ENCODE assay signal across 10 cellular contexts in the genomic region with DNA sequence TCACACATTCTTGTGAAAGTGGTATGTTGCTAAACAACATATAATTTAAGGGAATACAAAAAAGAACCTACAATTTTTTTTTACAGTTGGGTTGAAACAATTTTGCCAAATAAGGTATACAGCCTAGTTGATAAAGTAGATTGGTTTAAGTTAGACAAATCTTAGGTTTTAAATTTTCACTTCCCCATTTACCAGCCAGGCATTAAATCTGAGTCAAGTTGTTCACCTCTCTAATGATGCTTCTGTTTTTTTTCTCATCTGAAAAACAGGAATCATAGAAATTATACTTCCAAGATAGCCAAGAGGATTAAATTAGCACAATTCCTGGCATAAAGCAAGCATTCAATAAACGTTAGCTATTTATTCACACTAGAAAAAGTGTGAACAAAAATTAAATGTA. TPM values are rescaled to one million over a fixed set of nuclear protein-coding genes. Genes with fewer than 3 reads are reported as not detected.
DNase-seq lines count a peak whose midpoint lies in the region; ATAC-seq and TF ChIP-seq lines count a peak whose summit lies in the region.
"Had no signal": no experiment of that assay in that cellular context is flagged by ENCODE, and none has a peak within 500 bp of the region (broad histone marks: within the 10 kb centered on the region; RNA-seq: fewer than 3 reads in every experiment).

No MANE protein-coding gene starts in this region.

- DNase-seq in EH (ENCODE audit: low read depth) (peak; percentile 2), WTC11 (ENCODE audit: low spot score) (no peak), HUDEP-2 (lab: John Stamatoyannopoulos, UW; ENCODE audit: unreplicated experiment in 76 of 76) (no peak), NCI-H526 (lab: John Stamatoyannopoulos, UW) (no peak)
- no peak for DNase-seq in activated naive CD4-positive, alpha-beta T cell treated with anti-CD3 and anti-CD28 coated beads, Interleukin-2, amount 50 U/mL, for 72 hours (ENCODE audit: low spot score in 2 of 2)
- DNase-seq: natural killer cell, NCI-H1436 had no signal

- no peak for TF ChIP-seq CTCF in WTC11 (IDR thresholded peaks at IDR 0.05)

- POLR2A ChIA-PET in WTC11 (lab: Charles Lee), result no interaction called here

- peaks cover 7% of the 10 kb centered on the region for H3K36me3 Mint-ChIP-seq in IgD-negative memory B cell
- H3K36me3 Mint-ChIP-seq in WTC11, result peaks cover 15% of the 10 kb centered on the region
- peaks cover 0 to 6% of the 10 kb centered on the region in 2 donors for H3K36me3 Mint-ChIP-seq in activated naive CD4-positive, alpha-beta T cell treated with anti-CD3 and anti-CD28 coated beads, Interleukin-2, amount 50 U/mL, for 72 hours
- H3K36me3 Mint-ChIP-seq: natural killer cell had no signal

- H3K27me3 Mint-ChIP-seq in IgD-negative memory B cell (no peaks in the 10 kb centered on the region), WTC11 (ENCODE audit: low read depth) (no peaks in the 10 kb centered on the region)

- H3K4me3 Mint-ChIP-seq in IgD-negative memory B cell (peak overlapping the region in 2 of 4 donors; percentile 45 to 63), WTC11 (no peak overlapping the region)
- H3K4me3 Mint-ChIP-seq: natural killer cell had no signal

- H3K9me3 Mint-ChIP-seq in IgD-negative memory B cell (no peaks in the 10 kb centered on the region), WTC11 (no peaks in the 10 kb centered on the region)
- no peaks in the 10 kb centered on the region for H3K9me3 Mint-ChIP-seq in activated naive CD4-positive, alpha-beta T cell treated with anti-CD3 and anti-CD28 coated beads, Interleukin-2, amount 50 U/mL, for 72 hours
- H3K9me3 Mint-ChIP-seq: natural killer cell had no signal

- peak; percentile 50 for ATAC-seq in GM19438 (IDR thresholded peaks at IDR 0.05; ENCODE audit: low read depth, unreplicated experiment)
- peak; percentile 96 for ATAC-seq in HG02884 (IDR thresholded peaks at IDR 0.05; ENCODE audit: unreplicated experiment)
- ATAC-seq in WTC11, result no peak
- no peak for ATAC-seq in activated naive CD4-positive, alpha-beta T cell treated with anti-CD3 and anti-CD28 coated beads, Interleukin-2, amount 50 U/mL, for 72 hours
- ATAC-seq: natural killer cell had no signal

- CTCF ChIA-PET in WTC11 (lab: Charles Lee), result interaction anchor here (1.4 kb wide), 1 partner anchor 162 kb away, joined by 3 read pairs; no protein-coding TSS in a partner anchor

- H3K27ac Mint-ChIP-seq in IgD-negative memory B cell (peak overlapping the region in 2 of 3 donors; percentile 4 to 17), WTC11 (no peak overlapping the region)
- no peak overlapping the region for H3K27ac Mint-ChIP-seq in activated naive CD4-positive, alpha-beta T cell treated with anti-CD3 and anti-CD28 coated beads, Interleukin-2, amount 50 U/mL, for 72 hours

- peaks cover 23 to 30% (median 27%) of the 10 kb centered on the region in 3 donors for H3K4me1 Mint-ChIP-seq in IgD-negative memory B cell
- H3K4me1 Mint-ChIP-seq in WTC11, result peaks cover 6% of the 10 kb centered on the region; the same call in 1 of the 2 replicates

TF ChIP-seq in WTC11, 78 proteins besides CTCF, POLR2A, EP300 and RAD21 (continues in another document):
- TF ChIP-seq, protein P1, sequence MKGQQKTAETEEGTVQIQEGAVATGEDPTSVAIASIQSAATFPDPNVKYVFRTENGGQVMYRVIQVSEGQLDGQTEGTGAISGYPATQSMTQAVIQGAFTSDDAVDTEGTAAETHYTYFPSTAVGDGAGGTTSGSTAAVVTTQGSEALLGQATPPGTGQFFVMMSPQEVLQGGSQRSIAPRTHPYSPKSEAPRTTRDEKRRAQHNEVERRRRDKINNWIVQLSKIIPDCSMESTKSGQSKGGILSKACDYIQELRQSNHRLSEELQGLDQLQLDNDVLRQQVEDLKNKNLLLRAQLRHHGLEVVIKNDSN (CRISPR knock-in tag; IDR thresholded peaks at IDR 0.05), result no peak
- TF ChIP-seq, protein P2, sequence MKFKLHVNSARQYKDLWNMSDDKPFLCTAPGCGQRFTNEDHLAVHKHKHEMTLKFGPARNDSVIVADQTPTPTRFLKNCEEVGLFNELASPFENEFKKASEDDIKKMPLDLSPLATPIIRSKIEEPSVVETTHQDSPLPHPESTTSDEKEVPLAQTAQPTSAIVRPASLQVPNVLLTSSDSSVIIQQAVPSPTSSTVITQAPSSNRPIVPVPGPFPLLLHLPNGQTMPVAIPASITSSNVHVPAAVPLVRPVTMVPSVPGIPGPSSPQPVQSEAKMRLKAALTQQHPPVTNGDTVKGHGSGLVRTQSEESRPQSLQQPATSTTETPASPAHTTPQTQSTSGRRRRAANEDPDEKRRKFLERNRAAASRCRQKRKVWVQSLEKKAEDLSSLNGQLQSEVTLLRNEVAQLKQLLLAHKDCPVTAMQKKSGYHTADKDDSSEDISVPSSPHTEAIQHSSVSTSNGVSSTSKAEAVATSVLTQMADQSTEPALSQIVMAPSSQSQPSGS (CRISPR knock-in tag; IDR thresholded peaks at IDR 0.05; ENCODE audit: borderline replicate concordance, low read depth), result no peak
- TF ChIP-seq FOXJ3 (CRISPR knock-in tag; IDR thresholded peaks at IDR 0.05; ENCODE audit: borderline replicate concordance), result no peak
- no peak for TF ChIP-seq SMAD4 (CRISPR knock-in tag; IDR thresholded peaks at IDR 0.05)
- TF ChIP-seq KAT7 (CRISPR knock-in tag; IDR thresholded peaks at IDR 0.05; ENCODE audit: borderline replicate concordance), result no peak
- no peak for TF ChIP-seq ZNF317 (CRISPR knock-in tag; IDR thresholded peaks at IDR 0.05; ENCODE audit: borderline replicate concordance, low read depth)
- no peak for TF ChIP-seq CREM (CRISPR knock-in tag; IDR thresholded peaks at IDR 0.05)
- TF ChIP-seq ETV6 (CRISPR knock-in tag; IDR thresholded peaks at IDR 0.05), result no peak
- no peak for TF ChIP-seq RORB (CRISPR knock-in tag; IDR thresholded peaks at IDR 0.05)
- TF ChIP-seq, protein P3, sequence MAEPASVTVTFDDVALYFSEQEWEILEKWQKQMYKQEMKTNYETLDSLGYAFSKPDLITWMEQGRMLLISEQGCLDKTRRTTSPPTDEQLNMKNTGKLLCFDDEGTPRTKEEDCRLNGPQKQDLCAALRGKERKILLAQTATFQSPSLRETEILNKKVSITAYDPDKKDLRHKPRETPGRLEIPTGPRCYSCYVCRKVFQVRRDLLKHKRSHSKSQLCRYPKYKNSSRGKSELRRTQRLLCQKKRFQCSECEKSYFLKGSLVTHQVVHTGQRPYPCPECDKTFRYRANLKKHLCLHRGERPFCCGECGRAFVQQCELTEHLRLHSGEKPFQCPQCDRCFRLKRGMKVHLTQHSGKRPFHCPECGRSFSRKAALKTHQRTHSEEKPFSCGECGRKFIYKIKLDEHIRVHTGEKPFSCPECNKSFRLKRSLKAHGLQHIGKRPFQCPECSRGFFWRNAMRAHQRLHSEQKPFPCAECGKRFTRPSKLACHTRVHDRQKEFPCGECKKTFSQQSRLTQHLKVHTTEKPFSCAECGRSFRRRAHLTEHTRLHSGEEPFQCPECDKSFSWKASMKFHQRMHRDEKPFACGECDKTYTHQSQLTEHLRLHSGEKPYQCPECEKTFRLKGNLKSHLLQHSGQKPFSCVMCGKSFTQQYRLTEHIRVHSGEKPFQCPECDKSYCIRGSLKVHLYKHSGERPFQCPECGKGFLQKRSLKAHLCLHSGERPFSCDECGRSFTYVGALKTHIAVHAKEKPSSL (CRISPR knock-in tag; conservative IDR thresholded peaks at IDR 0.05), result no peak
- TF ChIP-seq, protein P4, sequence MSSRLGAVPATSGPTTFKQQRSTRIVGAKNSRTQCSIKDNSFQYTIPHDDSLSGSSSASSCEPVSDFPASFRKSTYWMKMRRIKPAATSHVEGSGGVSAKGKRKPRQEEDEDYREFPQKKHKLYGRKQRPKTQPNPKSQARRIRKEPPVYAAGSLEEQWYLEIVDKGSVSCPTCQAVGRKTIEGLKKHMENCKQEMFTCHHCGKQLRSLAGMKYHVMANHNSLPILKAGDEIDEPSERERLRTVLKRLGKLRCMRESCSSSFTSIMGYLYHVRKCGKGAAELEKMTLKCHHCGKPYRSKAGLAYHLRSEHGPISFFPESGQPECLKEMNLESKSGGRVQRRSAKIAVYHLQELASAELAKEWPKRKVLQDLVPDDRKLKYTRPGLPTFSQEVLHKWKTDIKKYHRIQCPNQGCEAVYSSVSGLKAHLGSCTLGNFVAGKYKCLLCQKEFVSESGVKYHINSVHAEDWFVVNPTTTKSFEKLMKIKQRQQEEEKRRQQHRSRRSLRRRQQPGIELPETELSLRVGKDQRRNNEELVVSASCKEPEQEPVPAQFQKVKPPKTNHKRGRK (CRISPR knock-in tag; IDR thresholded peaks at IDR 0.05; ENCODE audit: borderline replicate concordance), result no peak
- no peak for TF ChIP-seq JUN (CRISPR knock-in tag; IDR thresholded peaks at IDR 0.05)
- TF ChIP-seq ZNF232 (CRISPR knock-in tag; IDR thresholded peaks at IDR 0.05), result no peak
- TF ChIP-seq, protein P5, sequence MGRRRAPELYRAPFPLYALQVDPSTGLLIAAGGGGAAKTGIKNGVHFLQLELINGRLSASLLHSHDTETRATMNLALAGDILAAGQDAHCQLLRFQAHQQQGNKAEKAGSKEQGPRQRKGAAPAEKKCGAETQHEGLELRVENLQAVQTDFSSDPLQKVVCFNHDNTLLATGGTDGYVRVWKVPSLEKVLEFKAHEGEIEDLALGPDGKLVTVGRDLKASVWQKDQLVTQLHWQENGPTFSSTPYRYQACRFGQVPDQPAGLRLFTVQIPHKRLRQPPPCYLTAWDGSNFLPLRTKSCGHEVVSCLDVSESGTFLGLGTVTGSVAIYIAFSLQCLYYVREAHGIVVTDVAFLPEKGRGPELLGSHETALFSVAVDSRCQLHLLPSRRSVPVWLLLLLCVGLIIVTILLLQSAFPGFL (CRISPR knock-in tag; IDR thresholded peaks at IDR 0.05; ENCODE audit: borderline replicate concordance), result no peak
- TF ChIP-seq PRRX2 (CRISPR knock-in tag; IDR thresholded peaks at IDR 0.05), result no peak

RNA-seq across cellular contexts. Expression of a gene that starts 45.2 kb away (rescaled TPM):
- polyA plus RNA-seq in IgD-negative memory B cell, result 5.8 TPM
- 87.5 to 107 TPM (median 89.5 TPM) in 3 replicates for total RNA-seq in WTC11 (2021)
- total RNA-seq in activated naive CD4-positive, alpha-beta T cell treated with anti-CD3 and anti-CD28 coated beads, Interleukin-2, amount 50 U/mL, for 72 hours, result 10 to 100 TPM; 43.4 to 47.2 TPM

Comparison
In these comparisons a context has a peak if more than half of its experiments do, and no peak if none do; other contexts are left out.
1. ATAC-seq: peak in GM19438 (single experiment) and HG02884 (single experiment); none in WTC11 (single experiment) and activated naive CD4-positive, alpha-beta T cell treated with anti-CD3 and anti-CD28 coated beads, Interleukin-2, amount 50 U/mL, for 72 hours (0 of 2).
2. H3K27ac Mint-ChIP-seq: peak in IgD-negative memory B cell (2 of 3); none in WTC11 (single experiment) and activated naive CD4-positive, alpha-beta T cell treated with anti-CD3 and anti-CD28 coated beads, Interleukin-2, amount 50 U/mL, for 72 hours (0 of 2).